Comparison of ENCODE assay signal across 8 cellular contexts in genomic region chr2:173210270-173211196, GRCh38.
DNase-seq lines count a peak whose midpoint lies in the region; ATAC-seq and TF ChIP-seq lines count a peak whose summit lies in the region.

No MANE protein-coding gene starts in this region.

- H3K4me3 ChIP-seq in AG10803 (ENCODE audit: low read length) (no peak overlapping the region), parathyroid adenoma (ENCODE audit: low read depth, low read length) (no peak overlapping the region)

- H3K36me3 ChIP-seq in parathyroid adenoma (ENCODE audit: control insufficient read depth, insufficient read depth, low read length): no peaks in the 10 kb centered on the region

- peak overlapping the region; percentile 33 for H3K27ac ChIP-seq in parathyroid adenoma

- no peaks in the 10 kb centered on the region for H3K79me2 ChIP-seq in parathyroid adenoma

- H3K4me1 ChIP-seq in parathyroid adenoma: peaks cover 2% of the 10 kb centered on the region

- ATAC-seq in GM18907 (IDR thresholded peaks at IDR 0.05; ENCODE audit: unreplicated experiment) (peak; percentile 57), GM21367 (IDR thresholded peaks at IDR 0.05; ENCODE audit: unreplicated experiment) (no peak)

- H3K4me2 ChIP-seq in parathyroid adenoma (ENCODE audit: low read length): no peak overlapping the region

- H3K27me3 ChIP-seq in parathyroid adenoma (ENCODE audit: control insufficient read depth, insufficient read depth, low read length): no peaks in the 10 kb centered on the region

- no peak overlapping the region for H3K9ac ChIP-seq in parathyroid adenoma

- no peaks in the 10 kb centered on the region for H3K9me3 ChIP-seq in parathyroid adenoma (ENCODE audit: control insufficient read depth, low read length)

- DNase-seq in AG10803 (ENCODE audit: low read depth): peak; percentile 96
- peak; percentile 24 for DNase-seq in activated gamma-delta T cell treated with anti-CD3 and anti-CD28 coated beads, Interleukin-2, amount 50 U/mL, for 16 hours (ENCODE audit: low read depth)
- peak; percentile 56 for DNase-seq in germinal center (ENCODE audit: low spot score)

- H2AFZ ChIP-seq in parathyroid adenoma: peak overlapping the region; percentile 34

- peak; percentile 98 for TF ChIP-seq CTCF in AG10803 (conservative IDR thresholded peaks at IDR 0.05; ENCODE audit: low read length)
- TF ChIP-seq CTCF in LNCAP (IDR thresholded peaks at IDR 0.05): peak; percentile 77
- peak; percentile 94 for TF ChIP-seq CTCF in parathyroid adenoma (IDR thresholded peaks at IDR 0.05)

TF ChIP-seq in PFSK-1, 5 proteins besides CTCF, POLR2A, EP300 and RAD21:
- no peak for TF ChIP-seq TAF1 (IDR thresholded peaks at IDR 0.05; ENCODE audit: borderline replicate concordance, insufficient read depth, low read length)
- TF ChIP-seq FOXP2 (optimal IDR thresholded peaks at IDR 0.05; ENCODE audit: borderline replicate concordance, extremely low read depth, extremely low read length, insufficient read depth): peak; percentile 68

Comparison
In these comparisons a context has a peak if more than half of its experiments do, and no peak if none do; other contexts are left out.
1. DNase-seq: peak in every context shown above with its lines; median percentile 96 in AG10803; 56 in germinal center; 24 in activated gamma-delta T cell treated with anti-CD3 and anti-CD28 coated beads, Interleukin-2, amount 50 U/mL, for 16 hours.